Comparison of ENCODE assay signal across 16 cellular contexts in the genomic region with DNA sequence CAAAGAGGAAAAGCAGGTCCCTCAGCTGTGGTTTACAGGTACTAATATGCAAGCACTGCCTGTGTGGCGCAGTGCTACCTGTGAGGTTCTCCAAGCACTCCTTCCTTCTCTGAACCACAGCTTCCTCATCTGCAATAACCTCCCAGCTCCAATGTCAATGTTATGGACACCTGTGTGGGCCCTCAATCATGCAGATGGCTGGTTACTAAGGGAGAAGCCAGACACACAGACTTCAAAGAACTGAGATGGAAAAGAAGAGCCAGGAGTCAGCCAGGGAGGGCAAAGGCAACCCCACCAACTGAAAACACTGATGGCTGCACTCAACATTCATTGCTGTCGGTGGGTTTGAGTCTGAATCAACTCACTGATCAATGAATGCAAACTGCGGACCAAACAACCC.
"Had no signal": no experiment of that assay in that cellular context is flagged by ENCODE, and none has a peak within 500 bp of the region (broad histone marks: within the 10 kb centered on the region; RNA-seq: fewer than 3 reads in every experiment).

No MANE protein-coding gene starts in this region.

- H3K9me3 ChIP-seq: colonic mucosa, heart left ventricle, left lung, ovary, tibial artery had no signal

- H3K27me3 Mint-ChIP-seq: activated CD4-positive, alpha-beta T cell treated with anti-CD3 and anti-CD28 coated beads for 36 hours; activated CD8-positive, alpha-beta T cell treated with anti-CD3 and anti-CD28 coated beads for 36 hours had no signal

- FAIRE-seq: frontal cortex, islet of Langerhans, small intestine had no signal

- H3K4me3 ChIP-seq: colonic mucosa, heart left ventricle, left lung, ovary, tibial artery had no signal

- H3K4me1 ChIP-seq: colonic mucosa, tibial artery had no signal

- H3K27ac Mint-ChIP-seq: activated CD4-positive, alpha-beta T cell treated with anti-CD3 and anti-CD28 coated beads for 36 hours; activated CD8-positive, alpha-beta T cell treated with anti-CD3 and anti-CD28 coated beads for 36 hours; activated naive CD4-positive, alpha-beta T cell treated with anti-CD3 and anti-CD28 coated beads for 36 hours; stimulated activated effector memory CD8-positive, alpha-beta T cell treated with anti-CD3 and anti-CD28 coated beads, Interleukin-12 subunit alpha, Interleukin-12 subunit beta, amount 100 ng/mL, for 72 hours had no signal

- H3K27me3 ChIP-seq: colonic mucosa, heart left ventricle, left lung, ovary, tibial artery had no signal

- H3K4me3 Mint-ChIP-seq: activated CD4-positive, alpha-beta T cell treated with anti-CD3 and anti-CD28 coated beads for 36 hours; activated CD8-positive, alpha-beta T cell treated with anti-CD3 and anti-CD28 coated beads for 36 hours; activated naive CD4-positive, alpha-beta T cell treated with anti-CD3 and anti-CD28 coated beads for 36 hours; nephron; stimulated activated effector memory CD8-positive, alpha-beta T cell treated with anti-CD3 and anti-CD28 coated beads, Interleukin-12 subunit alpha, Interleukin-12 subunit beta, amount 100 ng/mL, for 72 hours had no signal

- H3K9me3 Mint-ChIP-seq: activated CD8-positive, alpha-beta T cell treated with anti-CD3 and anti-CD28 coated beads for 36 hours; activated naive CD4-positive, alpha-beta T cell treated with anti-CD3 and anti-CD28 coated beads for 36 hours; nephron; stimulated activated effector memory CD8-positive, alpha-beta T cell treated with anti-CD3 and anti-CD28 coated beads, Interleukin-12 subunit alpha, Interleukin-12 subunit beta, amount 100 ng/mL, for 72 hours had no signal

- H3K4me1 Mint-ChIP-seq: activated CD4-positive, alpha-beta T cell treated with anti-CD3 and anti-CD28 coated beads for 36 hours; stimulated activated effector memory CD8-positive, alpha-beta T cell treated with anti-CD3 and anti-CD28 coated beads, Interleukin-12 subunit alpha, Interleukin-12 subunit beta, amount 100 ng/mL, for 72 hours had no signal

- H3K36me3 Mint-ChIP-seq: stimulated activated effector memory CD8-positive, alpha-beta T cell treated with anti-CD3 and anti-CD28 coated beads, Interleukin-12 subunit alpha, Interleukin-12 subunit beta, amount 100 ng/mL, for 72 hours had no signal

- H3K27ac ChIP-seq: colonic mucosa, heart left ventricle, left lung, ovary, tibial artery had no signal

- H3K36me3 ChIP-seq: colonic mucosa, heart left ventricle, left lung, ovary, tibial artery had no signal

- ATAC-seq: activated CD4-positive, alpha-beta T cell treated with anti-CD3 and anti-CD28 coated beads for 36 hours; activated CD8-positive, alpha-beta T cell treated with anti-CD3 and anti-CD28 coated beads for 36 hours; heart left ventricle; left lung; stimulated activated effector memory CD8-positive, alpha-beta T cell treated with anti-CD3 and anti-CD28 coated beads, Interleukin-12 subunit alpha, Interleukin-12 subunit beta, amount 100 ng/mL, for 72 hours had no signal

- DNase-seq: activated CD4-positive, alpha-beta T cell treated with anti-CD3 and anti-CD28 coated beads for 36 hours; activated CD8-positive, alpha-beta memory T cell treated with anti-CD3 and anti-CD28 coated beads, Interleukin-2, amount 50 U/mL, for 4 hours; activated CD8-positive, alpha-beta T cell treated with anti-CD3 and anti-CD28 coated beads for 36 hours; activated naive CD4-positive, alpha-beta T cell treated with anti-CD3 and anti-CD28 coated beads for 36 hours; colonic mucosa; effector CD8-positive, alpha-beta T cell; heart left ventricle; left lung; ovary; small intestine; T1000; tibial artery had no signal
